1 cellular context compared by ENCODE assay signal in genomic region chr3:128728521-128728920, GRCh38.
A peak's percentile ranks its signal among the peaks of the same experiment; 100 is the strongest.
TF ChIP-seq lines count a peak whose summit lies in the region.

No MANE protein-coding gene starts in this region.

TF ChIP-seq in GM12878, 131 proteins besides CTCF, POLR2A, EP300 and RAD21:
- TF ChIP-seq MLLT1 (IDR thresholded peaks at IDR 0.05), result peak; percentile 43; the same call in 1 of the 2 replicates
TF ChIP-seq in GM12878: peak in this region for 1; not testable (repeated sequence) for 130.
